ENCODE assay signal across 1 cellular context in the genomic region with DNA sequence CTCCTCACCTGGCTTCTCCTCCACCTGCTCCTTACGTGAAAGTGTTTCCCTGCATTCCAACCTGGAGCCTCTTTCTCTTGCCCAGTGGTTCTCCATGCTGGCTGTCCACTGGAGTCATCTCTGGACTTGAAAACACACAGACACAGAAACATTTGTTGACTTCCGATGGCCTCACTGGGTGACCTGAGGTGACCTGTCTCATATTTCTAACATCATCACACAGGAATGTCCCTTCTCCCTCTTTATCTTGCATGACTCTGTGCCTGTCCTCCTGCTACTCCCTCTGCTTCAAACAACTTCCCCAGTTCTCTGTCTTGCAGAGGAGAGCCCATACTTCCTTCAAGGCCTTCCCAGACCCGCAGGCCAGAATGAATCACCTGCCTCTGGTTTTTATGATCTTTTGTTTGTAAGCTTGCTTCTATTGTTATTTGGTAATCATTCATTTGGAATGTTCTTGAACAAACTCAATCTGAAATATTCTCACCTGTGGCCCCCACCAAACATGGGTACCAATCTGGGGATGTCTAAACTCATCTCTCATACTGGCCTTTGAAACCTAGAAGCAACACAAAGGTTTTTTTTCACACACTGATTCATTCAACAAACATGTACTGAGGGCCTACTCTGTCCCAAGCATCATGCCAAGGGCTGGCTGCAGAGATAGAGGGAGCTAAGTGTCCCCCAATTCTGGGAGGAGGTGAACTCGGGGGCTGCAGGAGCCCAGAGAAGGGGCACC.
A peak's percentile ranks its signal among the peaks of the same experiment; 100 is the strongest.
TF ChIP-seq lines count a peak whose summit lies in the region.

No MANE protein-coding gene starts in this region.

TF ChIP-seq in K562, 482 proteins besides CTCF, POLR2A, EP300 and RAD21 (continued from another document):
- TF ChIP-seq, protein P1, sequence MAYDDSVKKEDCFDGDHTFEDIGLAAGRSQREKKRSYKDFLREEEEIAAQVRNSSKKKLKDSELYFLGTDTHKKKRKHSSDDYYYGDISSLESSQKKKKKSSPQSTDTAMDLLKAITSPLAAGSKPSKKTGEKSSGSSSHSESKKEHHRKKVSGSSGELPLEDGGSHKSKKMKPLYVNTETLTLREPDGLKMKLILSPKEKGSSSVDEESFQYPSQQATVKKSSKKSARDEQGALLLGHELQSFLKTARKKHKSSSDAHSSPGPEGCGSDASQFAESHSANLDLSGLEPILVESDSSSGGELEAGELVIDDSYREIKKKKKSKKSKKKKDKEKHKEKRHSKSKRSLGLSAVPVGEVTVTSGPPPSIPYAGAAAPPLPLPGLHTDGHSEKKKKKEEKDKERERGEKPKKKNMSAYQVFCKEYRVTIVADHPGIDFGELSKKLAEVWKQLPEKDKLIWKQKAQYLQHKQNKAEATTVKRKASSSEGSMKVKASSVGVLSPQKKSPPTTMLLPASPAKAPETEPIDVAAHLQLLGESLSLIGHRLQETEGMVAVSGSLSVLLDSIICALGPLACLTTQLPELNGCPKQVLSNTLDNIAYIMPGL (CRISPR knock-in tag; IDR thresholded peaks at IDR 0.05): no peak
- TF ChIP-seq, protein P2, sequence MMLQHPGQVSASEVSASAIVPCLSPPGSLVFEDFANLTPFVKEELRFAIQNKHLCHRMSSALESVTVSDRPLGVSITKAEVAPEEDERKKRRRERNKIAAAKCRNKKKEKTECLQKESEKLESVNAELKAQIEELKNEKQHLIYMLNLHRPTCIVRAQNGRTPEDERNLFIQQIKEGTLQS (IDR thresholded peaks at IDR 0.05): peak; percentile 49; the same call in 1 of the 2 replicates
- TF ChIP-seq, protein P2 (CRISPR knock-in tag; conservative IDR thresholded peaks at IDR 0.05): no peak
- TF ChIP-seq ATF7 (IDR thresholded peaks at IDR 0.05): peak; percentile 91
- no peak for TF ChIP-seq SMAD2 (IDR thresholded peaks at IDR 0.05; ENCODE audit: low read depth, low read length)
- peak; percentile 43; the same call in 1 of the 2 replicates for TF ChIP-seq TEAD4 (IDR thresholded peaks at IDR 0.05; ENCODE audit: low read length)
- TF ChIP-seq TEAD4 (CRISPR knock-in tag; IDR thresholded peaks at IDR 0.05; ENCODE audit: borderline replicate concordance): no peak
- TF ChIP-seq ETV5 (CRISPR knock-in tag; IDR thresholded peaks at IDR 0.05; ENCODE audit: low read depth): no peak
- no peak for TF ChIP-seq TAF9B (IDR thresholded peaks at IDR 0.05; ENCODE audit: partially characterized antibody)
TF ChIP-seq in K562: peak in this region for 16.
